8 cellular contexts compared by ENCODE assay signal in the genomic region with DNA sequence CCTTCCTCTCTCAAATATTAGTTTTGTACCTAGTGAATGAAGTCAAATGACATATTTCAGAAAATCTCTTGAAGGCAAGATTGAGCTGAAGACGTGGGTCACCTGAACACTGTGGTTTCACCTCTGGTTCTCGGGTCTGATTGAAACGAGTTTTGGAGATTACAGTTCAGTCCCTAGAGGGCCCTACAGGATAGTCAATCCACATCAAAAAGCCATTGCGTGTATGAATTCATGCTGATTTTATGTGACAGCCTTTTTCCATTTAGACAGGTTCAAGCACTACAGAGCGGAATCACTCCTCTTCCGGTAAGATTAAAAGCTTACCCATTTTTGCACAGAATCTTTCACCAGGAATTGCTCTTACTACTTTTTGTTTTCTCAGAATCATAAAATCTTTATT.
DNase-seq lines count a peak whose midpoint lies in the region; ATAC-seq and TF ChIP-seq lines count a peak whose summit lies in the region.

No MANE protein-coding gene starts in this region.

- ATAC-seq in HG03108 (IDR thresholded peaks at IDR 0.05; ENCODE audit: unreplicated experiment), result no peak
- ATAC-seq in GM18909 (IDR thresholded peaks at IDR 0.05; ENCODE audit: poor library complexity, unreplicated experiment), result no peak
- ATAC-seq in HG02973 (IDR thresholded peaks at IDR 0.05; ENCODE audit: unreplicated experiment), result no peak

- CTCF ChIA-PET in activated CD4-positive, alpha-beta T cell treated with anti-CD3 and anti-CD28 coated beads, Interleukin-2, amount 10 ng/mL, durations not matched to agents 7 days and 5 days (lab: Charles Lee), result interaction anchor here (0.6 to 1.3 kb wide), 2 partner anchors 86 to 118 kb away, joined by 3 read pairs; no protein-coding TSS in a partner anchor

- no peak overlapping the region for H3K27ac Mint-ChIP-seq in activated CD4-positive, alpha-beta T cell treated with anti-CD3 and anti-CD28 coated beads, Interleukin-2, amount 10 ng/mL, durations not matched to agents 7 days and 5 days

- H3K4me1 Mint-ChIP-seq in activated CD4-positive, alpha-beta T cell treated with anti-CD3 and anti-CD28 coated beads, Interleukin-2, amount 10 ng/mL, durations not matched to agents 7 days and 5 days, result peaks cover 5% of the 10 kb centered on the region

- peaks cover 22% of the 10 kb centered on the region for H3K27me3 Mint-ChIP-seq in activated CD4-positive, alpha-beta T cell treated with anti-CD3 and anti-CD28 coated beads, Interleukin-2, amount 10 ng/mL, durations not matched to agents 7 days and 5 days

- POLR2A ChIA-PET in activated CD4-positive, alpha-beta T cell treated with anti-CD3 and anti-CD28 coated beads, Interleukin-2, amount 10 ng/mL, durations not matched to agents 7 days and 5 days (lab: Charles Lee), result no interaction called here

- peak; percentile 31 for DNase-seq in activated CD4-positive, alpha-beta T cell treated with anti-CD3 and anti-CD28 coated beads, Interleukin-2, amount 10 ng/mL, durations not matched to agents 7 days and 5 days
- no peak for DNase-seq in activated CD4-positive, alpha-beta T cell treated with anti-CD3 and anti-CD28 coated beads, Interleukin-2, amount 50 U/mL, for 1 hour
- peak; percentile 78 for DNase-seq in NCI-H146 (lab: John Stamatoyannopoulos, UW)
- peak; percentile 10 to 22 for DNase-seq in cardiac fibroblast (ENCODE audit: low read depth in 2 of 2)
- DNase-seq in renal cortical epithelial cell (ENCODE audit: low read depth), result peak; percentile 9

- no peaks in the 10 kb centered on the region for H3K36me3 Mint-ChIP-seq in activated CD4-positive, alpha-beta T cell treated with anti-CD3 and anti-CD28 coated beads, Interleukin-2, amount 10 ng/mL, durations not matched to agents 7 days and 5 days (ENCODE audit: low read depth)

- no peak overlapping the region for H3K4me3 ChIP-seq in cardiac fibroblast (replicated peaks in 1 of 2; ENCODE audit: low read depth in 2 of 2, low read length in 2 of 2)

- no peak overlapping the region for H3K4me3 Mint-ChIP-seq in activated CD4-positive, alpha-beta T cell treated with anti-CD3 and anti-CD28 coated beads, Interleukin-2, amount 10 ng/mL, durations not matched to agents 7 days and 5 days

- no peak for TF ChIP-seq CTCF in cardiac fibroblast (IDR thresholded peaks at IDR 0.05; ENCODE audit: low read depth, low read length)

- no peaks in the 10 kb centered on the region for H3K9me3 Mint-ChIP-seq in activated CD4-positive, alpha-beta T cell treated with anti-CD3 and anti-CD28 coated beads, Interleukin-2, amount 10 ng/mL, durations not matched to agents 7 days and 5 days
